Comparison of ENCODE assay signal across 20 cellular contexts in genomic region chr22:25008666-25009065, GRCh38. TPM values are rescaled to one million over a fixed set of nuclear protein-coding genes. Genes with fewer than 3 reads are reported as not detected.
DNase-seq lines count a peak whose midpoint lies in the region; ATAC-seq and TF ChIP-seq lines count a peak whose summit lies in the region.
"Had no signal": no experiment of that assay in that cellular context is flagged by ENCODE, and none has a peak within 500 bp of the region (broad histone marks: within the 10 kb centered on the region; RNA-seq: fewer than 3 reads in every experiment).

No MANE protein-coding gene starts in this region.

- ATAC-seq in PC-3 (peak; percentile 47), Right ventricle myocardium superior (ENCODE audit: poor library complexity) (peak; percentile 87)
- ATAC-seq: natural killer cell treated with Interleukin-12 subunit alpha and Interleukin-12 subunit beta and Interleukin-15 and Interleukin-18, amount 100 ng/mL, for 72 hours; T-helper 17 cell had no signal

- no peaks in the 10 kb centered on the region for H4K20me1 ChIP-seq in PC-3 (ENCODE audit: low read length)

- no peak overlapping the region for H3K4me3 ChIP-seq in PC-3 (ENCODE audit: low read length)
- no peak overlapping the region for H3K4me3 ChIP-seq in esophagus squamous epithelium
- H3K4me3 ChIP-seq: hepatocyte, left lung, skin epidermis, stomach had no signal

- 6 to 10% methylated on average over 2 of the region's 2 CpGs for WGBS in esophagus squamous epithelium, 2 donors

- no peak overlapping the region for H3K9ac ChIP-seq in PC-3 (ENCODE audit: low read length)

- H3K27ac ChIP-seq in PC-3 (ENCODE audit: low read length) = peak overlapping the region; percentile 56; the same call in 1 of the 2 replicates
- H3K27ac ChIP-seq in esophagus squamous epithelium = no peak overlapping the region
- H3K27ac ChIP-seq: hepatocyte, left lung, stomach had no signal

- CTCF ChIA-PET in PC-3 (lab: Charles Lee) = interaction anchor here (0.6 kb wide), 1 partner anchor 26 kb away, joined by 6 read pairs; no protein-coding TSS in a partner anchor

- H3F3A ChIP-seq in PC-3 (ENCODE audit: low read length, unreplicated experiment) = no peaks in the 10 kb centered on the region

- no peaks in the 10 kb centered on the region for H3K27me3 ChIP-seq in PC-3 (ENCODE audit: low read length)
- H3K27me3 ChIP-seq in esophagus squamous epithelium = no peaks in the 10 kb centered on the region
- H3K27me3 ChIP-seq: hepatocyte, left lung, stomach had no signal

- BruUV-seq in PC-3 (replicated peaks; lab: Mats Ljungman, UMichigan) = no TSS peak

- POLR2A ChIA-PET in PC-3 (lab: Charles Lee; ENCODE audit: unreplicated experiment) = no interaction called here

- H3K4me1 ChIP-seq in PC-3 (ENCODE audit: insufficient read depth, low read length) (peaks cover 17% of the 10 kb centered on the region), esophagus squamous epithelium (peaks cover 0 to 30% (median 12%) of the 10 kb centered on the region in 3 donors)

- no peaks in the 10 kb centered on the region for H3K9me2 ChIP-seq in PC-3 (replicated peaks; ENCODE audit: low read length)

- no peak overlapping the region for H2AFZ ChIP-seq in PC-3 (ENCODE audit: low read length)
- H2AFZ ChIP-seq: hepatocyte had no signal

- H3K36me3 ChIP-seq in PC-3 (ENCODE audit: low read depth, low read length) (no peaks in the 10 kb centered on the region), esophagus squamous epithelium (no peaks in the 10 kb centered on the region)
- H3K36me3 ChIP-seq: left lung, stomach had no signal

- DNase-seq in NCI-H1417 (lab: John Stamatoyannopoulos, UW) (peak in 2 of 3 experiments; percentile 4 to 6), NCI-H1417 treated with DMSO at 0.1 percent for 48 hours (lab: John Stamatoyannopoulos, UW) (no peak), PC-3 (peak; percentile 61), Right ventricle myocardium superior (peak; percentile 62), renal cortical epithelial cell (ENCODE audit: low read depth) (peak; percentile 99), esophagus squamous epithelium (lab: John Stamatoyannopoulos, UW) (no peak), EL (no peak), COR-L47 (lab: John Stamatoyannopoulos, UW) (no peak)
- DNase-seq: activated CD4-positive, alpha-beta T cell treated with anti-CD3 and anti-CD28 coated beads, Interleukin-2, amount 50 U/mL, for 1 hour; activated T-cell treated with anti-CD3 and anti-CD28 coated beads, Interleukin-2, amount 50 U/mL, for 48 hours; amniotic stem cell; CD8-positive, alpha-beta memory T cell; erythroblast; left lung; OCI-M1; stomach; T-helper 17 cell had no signal

- H3K4me2 ChIP-seq in PC-3 (ENCODE audit: low read length) = no peak overlapping the region
- H3K4me2 ChIP-seq: hepatocyte had no signal

- intact Hi-C loops in PC-3 (cut with micrococcal nuclease) = no loop called here
- intact Hi-C loops in Right ventricle myocardium superior (cut with DNase I) = no loop called here
- intact Hi-C loops in esophagus squamous epithelium (cut with DNase I) = no loop called here

- no peak for TF ChIP-seq CTCF in PC-3 (conservative IDR thresholded peaks at IDR 0.05; ENCODE audit: low read depth, low read length)
- no peak for TF ChIP-seq CTCF in esophagus squamous epithelium (IDR thresholded peaks at IDR 0.05)

- H3K9me3 ChIP-seq in PC-3 (ENCODE audit: low read length) (no peaks in the 10 kb centered on the region), esophagus squamous epithelium (no peaks in the 10 kb centered on the region)
- H3K9me3 ChIP-seq: left lung, stomach had no signal

- TF ChIP-seq POLR2A in esophagus squamous epithelium (IDR thresholded peaks at IDR 0.05) = no peak

- H3K79me2 ChIP-seq in PC-3 (ENCODE audit: low read length) = peaks cover 8% of the 10 kb centered on the region

RNA-seq across cellular contexts. Expression of gene KIAA1671, which starts 56.1 kb away (rescaled TPM):
- total RNA-seq in PC-3 (2014; rRNA removed) = 18.6 and 22.1 TPM in 2 replicates
- 12.6 TPM for total RNA-seq in Right ventricle myocardium superior
- total RNA-seq in renal cortical epithelial cell = 15.5 and 31.1 TPM in 2 replicates
- total RNA-seq in esophagus squamous epithelium = 10 to 100 TPM; 43.1 to 73.2 (median 47.5) TPM

Comparison
In these comparisons a context has a peak if more than half of its experiments do, and no peak if none do; other contexts are left out.
1. DNase-seq: peak in NCI-H1417 (2 of 3), PC-3 (single experiment), Right ventricle myocardium superior (single experiment) and renal cortical epithelial cell (single experiment); none in NCI-H1417 treated with DMSO at 0.1 percent for 48 hours (single experiment), esophagus squamous epithelium (single experiment), EL (single experiment) and COR-L47 (single experiment).